Comparison of ENCODE assay signal across 8 cellular contexts in genomic region chr3:128726691-128727031, GRCh38. TPM values are rescaled to one million over a fixed set of nuclear protein-coding genes. Genes with fewer than 3 reads are reported as not detected.
DNase-seq lines count a peak whose midpoint lies in the region; ATAC-seq and TF ChIP-seq lines count a peak whose summit lies in the region.

No MANE protein-coding gene starts in this region.

- peaks cover 62% of the 10 kb centered on the region for H3K79me2 ChIP-seq in DOHH2 (ENCODE audit: control insufficient read depth, low read length)
- H3K79me2 ChIP-seq in osteoblast (ENCODE audit: insufficient read depth, low read length), result peaks cover 61% of the 10 kb centered on the region

- H3K9me3 ChIP-seq in DOHH2 (ENCODE audit: control insufficient read depth, insufficient read depth, low read length), result no peaks in the 10 kb centered on the region
- H3K9me3 ChIP-seq in SJCRH30 (replicated peaks), result no peaks in the 10 kb centered on the region
- no peaks in the 10 kb centered on the region for H3K9me3 ChIP-seq in osteoblast (ENCODE audit: low read depth, low read length)
- no peaks in the 10 kb centered on the region for H3K9me3 ChIP-seq in tibial artery

- H3F3A ChIP-seq in DOHH2 (ENCODE audit: control insufficient read depth, insufficient read depth), result no peaks in the 10 kb centered on the region

- peak overlapping the region; percentile 96 for H3K4me3 Mint-ChIP-seq in activated naive CD8-positive, alpha-beta T cell treated with anti-CD3 and anti-CD28 coated beads, Interleukin-2, amount 10 ng/mL, durations not matched to agents 7 days and 5 days

- H2AFZ ChIP-seq in osteoblast (ENCODE audit: low read length), result no peak overlapping the region

- peak; percentile 5 for ATAC-seq in HG02870 (IDR thresholded peaks at IDR 0.05; ENCODE audit: unreplicated experiment)
- ATAC-seq in activated naive CD8-positive, alpha-beta T cell treated with anti-CD3 and anti-CD28 coated beads, Interleukin-2, amount 10 ng/mL, durations not matched to agents 7 days and 5 days (ENCODE audit: low read depth), result peak; percentile 8
- ATAC-seq in Right ventricle myocardium inferior, result no peak

- peaks cover 28% of the 10 kb centered on the region for H4K20me1 ChIP-seq in DOHH2 (ENCODE audit: control insufficient read depth, insufficient read depth, low read depth, low read length)
- peaks cover 49% of the 10 kb centered on the region for H4K20me1 ChIP-seq in osteoblast (ENCODE audit: insufficient read depth, low read length)

- H3K4me1 ChIP-seq in DOHH2 (ENCODE audit: control insufficient read depth, low read length) (peaks cover 45% of the 10 kb centered on the region), SJCRH30 (peaks cover 8% of the 10 kb centered on the region), osteoblast (ENCODE audit: insufficient read depth, low read length) (peaks cover 35% of the 10 kb centered on the region), tibial artery (peaks cover 0 to 54% (median 43%) of the 10 kb centered on the region in 4 donors)

- no peaks in the 10 kb centered on the region for H3K27me3 ChIP-seq in DOHH2 (ENCODE audit: control insufficient read depth, low read length)
- H3K27me3 ChIP-seq in SJCRH30, result no peaks in the 10 kb centered on the region
- no peaks in the 10 kb centered on the region for H3K27me3 ChIP-seq in osteoblast (ENCODE audit: insufficient read depth, low read length)
- H3K27me3 ChIP-seq in tibial artery, result no peaks in the 10 kb centered on the region

- H3K36me3 ChIP-seq in DOHH2 (ENCODE audit: control insufficient read depth, low read length), result peaks cover 35% of the 10 kb centered on the region
- H3K36me3 ChIP-seq in SJCRH30, result no peaks in the 10 kb centered on the region
- no peaks in the 10 kb centered on the region for H3K36me3 ChIP-seq in osteoblast (ENCODE audit: insufficient read depth, low read length)
- no peaks in the 10 kb centered on the region for H3K36me3 ChIP-seq in tibial artery

- H3K27ac Mint-ChIP-seq in activated naive CD8-positive, alpha-beta T cell treated with anti-CD3 and anti-CD28 coated beads, Interleukin-2, amount 10 ng/mL, durations not matched to agents 7 days and 5 days, result peak overlapping the region; percentile 93

- no peaks in the 10 kb centered on the region for H3K9me3 Mint-ChIP-seq in activated naive CD8-positive, alpha-beta T cell treated with anti-CD3 and anti-CD28 coated beads, Interleukin-2, amount 10 ng/mL, durations not matched to agents 7 days and 5 days

- no peak for TF ChIP-seq CTCF in DOHH2 (IDR thresholded peaks at IDR 0.05; ENCODE audit: low read depth, low read length, poor library complexity, severe bottlenecking)
- no peak for TF ChIP-seq CTCF in osteoblast (IDR thresholded peaks at IDR 0.05; ENCODE audit: extremely low read depth, low read depth, low read length)
- TF ChIP-seq CTCF in tibial artery (IDR thresholded peaks at IDR 0.05), result no peak

- H3K4me3 ChIP-seq in DOHH2 (ENCODE audit: low read length) (peak overlapping the region; percentile 85), SJCRH30 (peak overlapping the region; percentile 71), osteoblast (ENCODE audit: insufficient read depth, low read length) (peak overlapping the region; percentile 98), tibial artery (peak overlapping the region; percentile 93 to 99)

- H3K9me2 ChIP-seq in DOHH2 (replicated peaks; ENCODE audit: control insufficient read depth, low read length), result no peaks in the 10 kb centered on the region

- H3K4me2 ChIP-seq in DOHH2 (ENCODE audit: low read length) (peak overlapping the region; percentile 87), osteoblast (ENCODE audit: insufficient read depth, low read length) (peak overlapping the region; percentile 99)

- H3K27ac ChIP-seq in DOHH2 (ENCODE audit: low read depth, low read length) (no peak overlapping the region), SJCRH30 (peak overlapping the region; percentile 61), osteoblast (ENCODE audit: low read depth, low read length) (peak overlapping the region; percentile 96), tibial artery (peak overlapping the region; percentile 90 to 100)

- peaks cover 43% of the 10 kb centered on the region for H3K4me1 Mint-ChIP-seq in activated naive CD8-positive, alpha-beta T cell treated with anti-CD3 and anti-CD28 coated beads, Interleukin-2, amount 10 ng/mL, durations not matched to agents 7 days and 5 days

- DNase-seq in SJCRH30, result peak; percentile 45 to 51
- peak; percentile 57 for DNase-seq in activated naive CD8-positive, alpha-beta T cell treated with anti-CD3 and anti-CD28 coated beads, Interleukin-2, amount 10 ng/mL, durations not matched to agents 7 days and 5 days
- DNase-seq in Right ventricle myocardium inferior (ENCODE audit: missing footprints), result peak; percentile 77
- peak; percentile 95 for DNase-seq in osteoblast (ENCODE audit: insufficient read length, low spot score, missing footprints)
- peak; percentile 72 to 82 for DNase-seq in tibial artery
- no peak for DNase-seq in NCI-H1436 (lab: John Stamatoyannopoulos, UW)

- POLR2A ChIA-PET in activated naive CD8-positive, alpha-beta T cell treated with anti-CD3 and anti-CD28 coated beads, Interleukin-2, amount 10 ng/mL, durations not matched to agents 7 days and 5 days (lab: Charles Lee), result interaction anchor here (1.0 to 2.5 kb wide), 5 partner anchors 46 to 78 kb away, joined by 3 to 9 read pairs (median 4); no protein-coding TSS in a partner anchor

- peaks cover 11% of the 10 kb centered on the region for H3K36me3 Mint-ChIP-seq in activated naive CD8-positive, alpha-beta T cell treated with anti-CD3 and anti-CD28 coated beads, Interleukin-2, amount 10 ng/mL, durations not matched to agents 7 days and 5 days

- H3K27me3 Mint-ChIP-seq in activated naive CD8-positive, alpha-beta T cell treated with anti-CD3 and anti-CD28 coated beads, Interleukin-2, amount 10 ng/mL, durations not matched to agents 7 days and 5 days, result peaks cover 1% of the 10 kb centered on the region

- intact Hi-C loops in Right ventricle myocardium inferior (cut with DNase I) (loop anchor here (2.0 to 5.0 kb wide), 3 partner anchors 46 to 121 kb away; no protein-coding TSS in a partner anchor), tibial artery (cut with DNase I; ENCODE audit: low total_unique reads) (loop anchor here (5.0 to 10.0 kb wide), 2 partner anchors 44 to 148 kb away; partner anchors contain the start of gene ACAD9)

RNA-seq across cellular contexts. Expression of gene RAB7A, which starts 0.7 kb away (rescaled TPM):
- total RNA-seq in SJCRH30 (2014; rRNA removed; shearing (Covaris generic)), result 74.9 and 83.8 TPM in 2 replicates
- total RNA-seq in activated naive CD8-positive, alpha-beta T cell treated with anti-CD3 and anti-CD28 coated beads, Interleukin-2, amount 10 ng/mL, durations not matched to agents 7 days and 5 days, result 100 to 1,000 TPM; 197 to 199 TPM
- total RNA-seq in Right ventricle myocardium inferior (242 TPM), osteoblast (86.0 and 86.1 TPM in 2 replicates)
